Comparison of ENCODE assay signal across 15 cellular contexts in the genomic region with DNA sequence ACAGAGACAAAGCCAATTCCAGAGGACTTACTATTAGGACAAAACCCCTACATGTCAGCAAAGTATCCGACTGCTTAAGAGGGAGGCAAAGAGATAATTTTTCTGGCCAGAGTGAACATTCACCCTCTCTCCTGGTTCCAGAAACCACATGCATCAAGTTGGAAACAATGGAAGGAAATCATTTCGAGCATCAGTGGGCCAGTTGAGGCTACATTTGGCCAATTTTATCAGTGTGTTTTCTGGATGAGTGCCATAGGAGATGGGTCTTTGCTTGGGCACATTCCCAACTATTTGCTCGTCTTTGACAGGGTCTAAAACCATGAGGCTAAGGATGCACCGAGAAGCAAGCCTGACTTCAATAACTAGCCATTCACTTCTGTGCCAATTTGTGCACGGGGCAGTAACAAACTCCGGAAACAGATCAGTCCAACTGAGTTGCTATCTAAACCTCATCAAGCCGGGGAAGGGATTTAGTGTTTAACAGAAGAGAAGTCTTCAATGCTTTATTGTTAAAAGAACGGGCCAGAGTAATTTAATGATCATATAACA. TPM values are rescaled to one million over a fixed set of nuclear protein-coding genes. Genes with fewer than 3 reads are reported as not detected.
A peak's percentile ranks its signal among the peaks of the same experiment; 100 is the strongest.
DNase-seq lines count a peak whose midpoint lies in the region; ATAC-seq and TF ChIP-seq lines count a peak whose summit lies in the region.
"Had no signal": no experiment of that assay in that cellular context is flagged by ENCODE, and none has a peak within 500 bp of the region (broad histone marks: within the 10 kb centered on the region; RNA-seq: fewer than 3 reads in every experiment).

No MANE protein-coding gene starts in this region.

- H3K36me3 ChIP-seq in left ventricle myocardium inferior = peaks cover 21% of the 10 kb centered on the region

- TF ChIP-seq CTCF in left ventricle myocardium inferior (IDR thresholded peaks at IDR 0.05; ENCODE audit: borderline replicate concordance) (no peak), dorsolateral prefrontal cortex (IDR thresholded peaks at IDR 0.05 in 54 of 56, conservative IDR thresholded peaks at IDR 0.05 in 2 of 56; ENCODE audit: low read depth in 1 of 56, partially characterized antibody in 56 of 56) (no peak), GM20000 (IDR thresholded peaks at IDR 0.05; ENCODE audit: extremely low read depth, missing control alignments) (no peak)

- peak overlapping the region; percentile 12 for H3K4me3 ChIP-seq in left ventricle myocardium inferior
- H3K4me3 ChIP-seq in dorsolateral prefrontal cortex = peak overlapping the region in 1 of 59 donors; percentile 10

- intact Hi-C loops in left ventricle myocardium inferior (cut with micrococcal nuclease) = no loop called here
- intact Hi-C loops in left cardiac atrium (cut with DNase I) = no loop called here
- intact Hi-C loops in dorsolateral prefrontal cortex (cut with DNase I) = no loop called here

- H3K27me3 ChIP-seq in left ventricle myocardium inferior (ENCODE audit: low read depth) = no peaks in the 10 kb centered on the region
- H3K27me3 ChIP-seq in dorsolateral prefrontal cortex = no peaks in the 10 kb centered on the region

- ATAC-seq in left cardiac atrium (no peak), HG02870 (IDR thresholded peaks at IDR 0.05; ENCODE audit: unreplicated experiment) (no peak)
- ATAC-seq: activated CD4-positive, CD25-positive, alpha-beta regulatory T cell treated with anti-CD3 and anti-CD28 coated beads, Interleukin-2, amount 50 U/mL, for 24 hours; CD8-positive, alpha-beta T cell; stimulated activated naive B cell treated with anti-CD40 and anti-IgM and Interleukin-4, amounts not matched to agents 10 μg/mL and 1 μg/mL and 100 μg/mL, for 72 hours had no signal

- peaks cover 84% of the 10 kb centered on the region for H3K4me1 ChIP-seq in left ventricle myocardium inferior

- H3K27ac ChIP-seq in left ventricle myocardium inferior (replicated peaks) (peak overlapping the region; percentile 65), dorsolateral prefrontal cortex (peak overlapping the region in 36 of 59 donors; percentile 0 to 67 (median 36))

- DNase-seq in left ventricle myocardium inferior (no peak), left cardiac atrium (no peak), dorsolateral prefrontal cortex (no peak), lung microvascular endothelial cell (ENCODE audit: low read depth in 2 of 2) (peak; percentile 51 to 69), NCI-H2196 (lab: John Stamatoyannopoulos, UW; ENCODE audit: unreplicated experiment) (no peak), NOMO-1 treated with DMSO at 0.1 percent for 48 hours (lab: John Stamatoyannopoulos, UW; ENCODE audit: unreplicated experiment) (no peak), GM20000 (ENCODE audit: low spot score) (no peak)
- DNase-seq: activated naive CD8-positive, alpha-beta T cell treated with anti-CD3 and anti-CD28 coated beads, Interleukin-2, amount 10 ng/mL, durations not matched to agents 7 days and 5 days; CD8-positive, alpha-beta T cell; erythroblast; MM.1S; NCI-H187 treated with DMSO at 0.1 percent for 48 hours; stimulated activated naive B cell treated with anti-CD40 and anti-IgM and Interleukin-4, amounts not matched to agents 10 μg/mL and 1 μg/mL and 100 μg/mL, for 72 hours had no signal

- H3K9me3 ChIP-seq in left ventricle myocardium inferior (replicated peaks) = no peaks in the 10 kb centered on the region

RNA-seq across cellular contexts. Expression of a gene that starts 17.4 kb away (rescaled TPM):
- total RNA-seq in left ventricle myocardium inferior (153 TPM), left cardiac atrium (100 to 1,000 TPM in 1 of 2 donors, 10 to 100 TPM in 1; 73.1 to 116 TPM), dorsolateral prefrontal cortex (10 to 100 TPM; 20.5 to 69.6 (median 37.7) TPM), lung microvascular endothelial cell (1.7 and 6.2 TPM in 2 replicates)

Comparison
In these comparisons a context has a peak if more than half of its experiments do, and no peak if none do; other contexts are left out.
1. DNase-seq: peak in lung microvascular endothelial cell (2 of 2); none in left ventricle myocardium inferior (single experiment), left cardiac atrium (single experiment), dorsolateral prefrontal cortex (0 of 10), NCI-H2196 (single experiment), NOMO-1 treated with DMSO at 0.1 percent for 48 hours (single experiment) and GM20000 (single experiment).